In genomic region chr15:36883705-36884355, GRCh38 we compare ENCODE assay signal across 8 cellular contexts.
DNase-seq lines count a peak whose midpoint lies in the region; ATAC-seq and TF ChIP-seq lines count a peak whose summit lies in the region.

No MANE protein-coding gene starts in this region.

- peak; percentile 88 for TF ChIP-seq CTCF in LNCAP (IDR thresholded peaks at IDR 0.05)
- TF ChIP-seq CTCF in Panc1 (IDR thresholded peaks at IDR 0.05): peak; percentile 91
- TF ChIP-seq CTCF in neutrophil (IDR thresholded peaks at IDR 0.05): peak; percentile 20
- TF ChIP-seq CTCF in tibial nerve (IDR thresholded peaks at IDR 0.05): peak; percentile 46 to 76 (median 63)

- H3K36me3 ChIP-seq in Panc1 (ENCODE audit: control insufficient read depth, insufficient read depth, low read length): no peaks in the 10 kb centered on the region
- no peaks in the 10 kb centered on the region for H3K36me3 ChIP-seq in neutrophil
- H3K36me3 ChIP-seq in tibial nerve: no peaks in the 10 kb centered on the region

- TF ChIP-seq EP300 in tibial nerve (IDR thresholded peaks at IDR 0.05): no peak

- no peak overlapping the region for H3K4me3 Mint-ChIP-seq in activated T-cell treated with anti-CD3 and anti-CD28 coated beads, Interleukin-2, amount 50 U/mL, for 72 hours

- H3K27ac ChIP-seq in Panc1 (ENCODE audit: low read length) (no peak overlapping the region), neutrophil (no peak overlapping the region), tibial nerve (no peak overlapping the region)

- H3K36me3 Mint-ChIP-seq in activated T-cell treated with anti-CD3 and anti-CD28 coated beads, Interleukin-2, amount 50 U/mL, for 72 hours (ENCODE audit: insufficient read depth in 2 of 2): peaks cover 2 to 10% of the 10 kb centered on the region in 2 donors

- H3K9me3 Mint-ChIP-seq in activated T-cell treated with anti-CD3 and anti-CD28 coated beads, Interleukin-2, amount 50 U/mL, for 72 hours: peaks cover 0 to 3% of the 10 kb centered on the region in 2 donors

- DNase-seq in DMS79 treated with DMSO at 0.1 percent for 48 hours (lab: John Stamatoyannopoulos, UW) (peak; percentile 63), Panc1 (ENCODE audit: low read depth, low spot score) (peak; percentile 30), foreskin melanocyte (peak; percentile 35), tibial nerve (ENCODE audit: low spot score in 2 of 2) (peak; percentile 67 to 88)
- peak; percentile 79 to 84 for DNase-seq in activated T-cell treated with anti-CD3 and anti-CD28 coated beads, Interleukin-2, amount 50 U/mL, for 72 hours

- peak overlapping the region; percentile 54 for H3K27ac Mint-ChIP-seq in activated T-cell treated with anti-CD3 and anti-CD28 coated beads, Interleukin-2, amount 50 U/mL, for 72 hours

- H3K4me1 Mint-ChIP-seq in activated T-cell treated with anti-CD3 and anti-CD28 coated beads, Interleukin-2, amount 50 U/mL, for 72 hours (ENCODE audit: low read depth): peaks cover 25% of the 10 kb centered on the region

- WGBS in tibial nerve, 2 donors: 8 to 10% methylated on average over 24 of the region's 24 CpGs

- H3K9me3 ChIP-seq in Panc1 (ENCODE audit: control insufficient read depth, insufficient read depth, low read depth, low read length): no peaks in the 10 kb centered on the region
- no peaks in the 10 kb centered on the region for H3K9me3 ChIP-seq in neutrophil
- H3K9me3 ChIP-seq in tibial nerve: no peaks in the 10 kb centered on the region

- ATAC-seq in GM21723 (IDR thresholded peaks at IDR 0.05; ENCODE audit: unreplicated experiment) (peak; percentile 82), Panc1 (peak; percentile 91)
- peak; percentile 62 to 77 for ATAC-seq in activated T-cell treated with anti-CD3 and anti-CD28 coated beads, Interleukin-2, amount 50 U/mL, for 72 hours (replicated peaks in 1 of 2)

- POLR2A ChIA-PET in Panc1 (lab: Charles Lee): no interaction called here

- H3K4me3 ChIP-seq in Panc1 (ENCODE audit: low read depth in 2 of 2, low read length in 2 of 2): no peak overlapping the region
- H3K4me3 ChIP-seq in neutrophil (ENCODE audit: low read depth in 1 of 2, low read length in 1 of 2): no peak overlapping the region
- peak overlapping the region in 1 of 4 donors; percentile 12 for H3K4me3 ChIP-seq in tibial nerve

- no TSS peak for BruUV-seq in Panc1 (replicated peaks; lab: Mats Ljungman, UMichigan)

- in situ Hi-C loops in Panc1 (cut with HindIII; ENCODE audit: low pct_unique_long_range_greater_than_20kb, low sequenced_read_pairs): no loop called here

- H3K4me1 ChIP-seq in Panc1 (ENCODE audit: control insufficient read depth, insufficient read depth, low read length) (peaks cover 5% of the 10 kb centered on the region; the same call in 1 of the 2 replicates), neutrophil (ENCODE audit: control insufficient read depth in 1 of 2, insufficient read depth in 1 of 2, low read depth in 1 of 2, low read length in 1 of 2) (no peaks in the 10 kb centered on the region), tibial nerve (peaks cover 0 to 55% (median 8%) of the 10 kb centered on the region in 4 donors)

- no peak for TF ChIP-seq POLR2A in tibial nerve (IDR thresholded peaks at IDR 0.05)

- CTCF ChIA-PET in Panc1 (lab: Charles Lee): interaction anchor here (0.5 to 1.5 kb wide), 5 partner anchors 202 to 1575 kb away, joined by 3 to 5 read pairs (median 4); no protein-coding TSS in a partner anchor

- H3K27me3 ChIP-seq in Panc1 (ENCODE audit: control insufficient read depth, insufficient read depth, low read length) (peaks cover 24% of the 10 kb centered on the region), neutrophil (peaks cover 100% of the 10 kb centered on the region), tibial nerve (peaks cover 3 to 100% of the 10 kb centered on the region in 2 donors)

- H3K27me3 Mint-ChIP-seq in activated T-cell treated with anti-CD3 and anti-CD28 coated beads, Interleukin-2, amount 50 U/mL, for 72 hours (ENCODE audit: low read depth): peaks cover 99% of the 10 kb centered on the region

- intact Hi-C loops in Panc1 (cut with micrococcal nuclease; ENCODE audit: unreplicated experiment): loop anchor here (2.0 to 5.0 kb wide), 2 partner anchors 217 to 248 kb away; partner anchors contain the start of gene MEIS2

Comparison
In these comparisons a context has a peak if more than half of its experiments do, and no peak if none do; other contexts are left out.
1. DNase-seq: peak in every context shown above with its lines; median percentile 82 in activated T-cell treated with anti-CD3 and anti-CD28 coated beads, Interleukin-2, amount 50 U/mL, for 72 hours; 78 in tibial nerve; 63 in DMS79 treated with DMSO at 0.1 percent for 48 hours; 35 in foreskin melanocyte; 30 in Panc1.
2. CTCF ChIP-seq: peak in every context shown above with its lines; median percentile 91 in Panc1; 88 in LNCAP; 63 in tibial nerve; 20 in neutrophil.